6 cellular contexts compared by ENCODE assay signal in the genomic region with DNA sequence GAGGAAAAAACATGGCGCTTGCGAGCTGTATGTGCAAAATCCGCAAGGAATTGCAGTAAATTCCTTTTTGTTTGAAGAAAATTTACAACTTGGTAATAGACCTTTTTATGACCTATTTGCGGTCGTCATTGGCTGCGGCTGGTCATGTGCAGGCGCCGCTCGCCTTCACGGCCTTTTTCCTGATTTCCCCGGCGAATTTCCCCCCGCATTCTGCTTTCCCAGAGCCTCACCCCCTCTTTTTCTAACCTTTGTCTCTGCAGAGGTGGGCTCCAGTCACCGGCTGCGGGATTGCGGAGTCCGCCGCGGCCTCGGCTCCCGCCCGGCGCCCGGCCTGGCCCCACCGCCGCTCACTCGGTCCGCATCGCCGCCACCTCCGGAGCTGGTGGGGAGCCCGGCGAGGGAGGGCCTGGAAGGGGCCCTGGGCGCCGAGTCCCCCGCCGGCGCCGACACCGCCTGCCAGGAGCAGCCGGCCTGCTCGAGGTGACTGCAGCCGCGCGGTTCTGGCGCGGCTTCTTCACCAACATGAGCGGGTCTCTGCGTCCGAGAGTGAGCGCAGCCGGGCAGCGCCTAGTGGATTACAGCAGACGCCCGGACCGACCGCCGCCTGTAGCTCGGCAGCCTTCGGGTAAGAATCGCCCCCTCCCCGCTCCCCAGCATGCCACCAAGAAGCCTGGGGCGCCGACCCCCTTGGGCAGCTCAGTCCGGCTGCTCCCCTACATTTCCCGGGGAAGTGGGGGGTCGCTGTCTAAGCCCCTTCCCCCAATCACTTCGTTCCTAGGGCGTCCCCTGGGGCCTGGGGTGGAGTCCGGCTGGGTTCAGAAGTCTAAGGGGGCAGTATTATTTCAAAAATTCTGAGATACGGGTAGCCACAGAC. TPM values are rescaled to one million over a fixed set of nuclear protein-coding genes. Genes with fewer than 3 reads are reported as not detected.
DNase-seq lines count a peak whose midpoint lies in the region; ATAC-seq and TF ChIP-seq lines count a peak whose summit lies in the region.

No MANE protein-coding gene starts in this region.

- H3K36me3 Mint-ChIP-seq in natural killer cell: peaks cover 44% of the 10 kb centered on the region
- H3K36me3 Mint-ChIP-seq in natural killer cell treated with Interleukin-12 subunit alpha and Interleukin-12 subunit beta and Interleukin-15 and Interleukin-18, amount 100 ng/mL, for 72 hours: peaks cover 35% of the 10 kb centered on the region

- DNase-seq in natural killer cell (no peak), aorta (peak in 1 of 2 donors; percentile 82), GM10266 (ENCODE audit: extremely low spot score) (no peak)
- DNase-seq in natural killer cell treated with Interleukin-12 subunit alpha and Interleukin-12 subunit beta and Interleukin-15 and Interleukin-18, amount 100 ng/mL, for 72 hours (ENCODE audit: low spot score): no peak
- no peak for DNase-seq in effector CD8-positive, alpha-beta T cell (lab: John Stamatoyannopoulos, UW)

- ATAC-seq in natural killer cell (no peak), aorta (ENCODE audit: low FRiP score) (peak; percentile 50)
- no peak for ATAC-seq in natural killer cell treated with Interleukin-12 subunit alpha and Interleukin-12 subunit beta and Interleukin-15 and Interleukin-18, amount 100 ng/mL, for 72 hours

- H3K27ac Mint-ChIP-seq in natural killer cell: no peak overlapping the region
- H3K27ac Mint-ChIP-seq in natural killer cell treated with Interleukin-12 subunit alpha and Interleukin-12 subunit beta and Interleukin-15 and Interleukin-18, amount 100 ng/mL, for 72 hours: no peak overlapping the region

- intact Hi-C loops in natural killer cell (cut with micrococcal nuclease) (no loop called here), aorta (cut with DNase I) (loop anchor here in 1 of 2 donors (5.0 kb wide), 1 partner anchor 416 kb away; no protein-coding TSS in a partner anchor)

- H3K36me3 ChIP-seq in aorta (ENCODE audit: control insufficient read depth in 1 of 2, insufficient read depth in 2 of 2, low read length in 1 of 2): no peaks in the 10 kb centered on the region

- WGBS in aorta, 2 donors: 1 to 2% methylated on average over 69 to 71 of the region's 71 CpGs

- H3K9me3 ChIP-seq in aorta (ENCODE audit: control insufficient read depth, low read length): no peaks in the 10 kb centered on the region

- H3K27me3 ChIP-seq in aorta (ENCODE audit: control insufficient read depth in 1 of 2, insufficient read depth in 2 of 2, low read length in 1 of 2): no peaks in the 10 kb centered on the region

- peaks cover 0 to 8% of the 10 kb centered on the region in 2 donors for H3K9me3 Mint-ChIP-seq in natural killer cell
- H3K9me3 Mint-ChIP-seq in natural killer cell treated with Interleukin-12 subunit alpha and Interleukin-12 subunit beta and Interleukin-15 and Interleukin-18, amount 100 ng/mL, for 72 hours: peaks cover 4% of the 10 kb centered on the region

- H3K27me3 Mint-ChIP-seq in natural killer cell (ENCODE audit: low read depth in 2 of 2): peaks cover 76 to 82% of the 10 kb centered on the region in 2 donors
- peaks cover 64 to 87% of the 10 kb centered on the region in 2 donors for H3K27me3 Mint-ChIP-seq in natural killer cell treated with Interleukin-12 subunit alpha and Interleukin-12 subunit beta and Interleukin-15 and Interleukin-18, amount 100 ng/mL, for 72 hours

- peaks cover 33 to 39% of the 10 kb centered on the region in 2 donors for H3K4me1 Mint-ChIP-seq in natural killer cell
- peaks cover 34% of the 10 kb centered on the region in 2 donors for H3K4me1 Mint-ChIP-seq in natural killer cell treated with Interleukin-12 subunit alpha and Interleukin-12 subunit beta and Interleukin-15 and Interleukin-18, amount 100 ng/mL, for 72 hours (ENCODE audit: low read depth in 2 of 2)

- H3K4me3 Mint-ChIP-seq in natural killer cell: peak overlapping the region; percentile 31
- H3K4me3 Mint-ChIP-seq in natural killer cell treated with Interleukin-12 subunit alpha and Interleukin-12 subunit beta and Interleukin-15 and Interleukin-18, amount 100 ng/mL, for 72 hours: no peak overlapping the region

- no peaks in the 10 kb centered on the region for H3K4me1 ChIP-seq in aorta (ENCODE audit: control insufficient read depth in 1 of 2, insufficient read depth in 2 of 2, low read length in 2 of 2)

- H3K4me3 ChIP-seq in iPS-11a (ENCODE audit: low read depth, low read length): peak overlapping the region; percentile 15
- peak overlapping the region; percentile 84 to 88 for H3K4me3 ChIP-seq in aorta (ENCODE audit: low read length in 2 of 2)

- H3K27ac ChIP-seq in aorta (ENCODE audit: low read depth in 1 of 2, low read length in 2 of 2): peak overlapping the region; percentile 73 to 94

- TF ChIP-seq CTCF in natural killer cell (IDR thresholded peaks at IDR 0.05): no peak
- no peak for TF ChIP-seq CTCF in GM10266 (IDR thresholded peaks at IDR 0.05; ENCODE audit: control insufficient read depth, insufficient read depth, low read depth, missing control alignments)

RNA-seq across cellular contexts. Expression of gene HOXD8, which starts 7.1 kb away (rescaled TPM):
- not detected for total RNA-seq in natural killer cell
- total RNA-seq in natural killer cell treated with Interleukin-12 subunit alpha and Interleukin-12 subunit beta and Interleukin-15 and Interleukin-18, amount 100 ng/mL, for 72 hours: not detected
- total RNA-seq in aorta: 10 to 100 TPM; 11.5 to 14.4 TPM
- 1 to 10 TPM; 2.5 to 7.3 TPM for polyA plus RNA-seq in aorta

RNA-seq across cellular contexts. Expression of gene HOXD9, which starts 14.1 kb away (rescaled TPM):
- total RNA-seq in natural killer cell: not detected
- total RNA-seq in natural killer cell treated with Interleukin-12 subunit alpha and Interleukin-12 subunit beta and Interleukin-15 and Interleukin-18, amount 100 ng/mL, for 72 hours: not detected
- total RNA-seq in aorta: 1 to 10 TPM; 1.8 to 2.3 TPM
- under 1 TPM in 1 of 2 donors, not detected in 1; 0.08 TPM for polyA plus RNA-seq in aorta

RNA-seq across cellular contexts. Expression of gene HOXD4, which starts 14.7 kb away (rescaled TPM):
- not detected for total RNA-seq in natural killer cell
- total RNA-seq in natural killer cell treated with Interleukin-12 subunit alpha and Interleukin-12 subunit beta and Interleukin-15 and Interleukin-18, amount 100 ng/mL, for 72 hours: not detected
- 1 to 10 TPM; 7.7 to 9.8 TPM for total RNA-seq in aorta
- polyA plus RNA-seq in aorta: 1 to 10 TPM in 1 of 2 donors, not detected in 1; 7.7 TPM

RNA-seq across cellular contexts. Expression of gene HOXD10, which starts 20.0 kb away (rescaled TPM):
- total RNA-seq in natural killer cell (not detected), aorta (1 to 10 TPM in 1 of 2 donors, not detected in 1; 1.4 TPM)
- total RNA-seq in natural killer cell treated with Interleukin-12 subunit alpha and Interleukin-12 subunit beta and Interleukin-15 and Interleukin-18, amount 100 ng/mL, for 72 hours: not detected
- not detected for polyA plus RNA-seq in aorta

RNA-seq across cellular contexts. Expression of gene HOXD3, which starts 20.5 kb away (rescaled TPM):
- total RNA-seq in natural killer cell: not detected
- total RNA-seq in natural killer cell treated with Interleukin-12 subunit alpha and Interleukin-12 subunit beta and Interleukin-15 and Interleukin-18, amount 100 ng/mL, for 72 hours: not detected
- 10 to 100 TPM in 1 of 2 donors, 1 to 10 TPM in 1; 9.8 to 13.4 TPM for total RNA-seq in aorta
- 1 to 10 TPM; 1.5 to 2.3 TPM for polyA plus RNA-seq in aorta

Comparison
In these comparisons a context has a peak if more than half of its experiments do, and no peak if none do; other contexts are left out.
1. RNA of gene HOXD8, which starts 7.1 kb away (total RNA-seq): 11.5 to 14.4 TPM in aorta; not detected in natural killer cell and not detected in natural killer cell treated with Interleukin-12 subunit alpha and Interleukin-12 subunit beta and Interleukin-15 and Interleukin-18, amount 100 ng/mL, for 72 hours; every median in the first group is over 10 times any median in the second.
2. RNA of gene HOXD4, which starts 14.7 kb away (total RNA-seq): 7.7 to 9.8 TPM in aorta; not detected in natural killer cell and not detected in natural killer cell treated with Interleukin-12 subunit alpha and Interleukin-12 subunit beta and Interleukin-15 and Interleukin-18, amount 100 ng/mL, for 72 hours; every median in the first group is over 4 times any median in the second.